1 cellular context compared by ENCODE assay signal in the genomic region with DNA sequence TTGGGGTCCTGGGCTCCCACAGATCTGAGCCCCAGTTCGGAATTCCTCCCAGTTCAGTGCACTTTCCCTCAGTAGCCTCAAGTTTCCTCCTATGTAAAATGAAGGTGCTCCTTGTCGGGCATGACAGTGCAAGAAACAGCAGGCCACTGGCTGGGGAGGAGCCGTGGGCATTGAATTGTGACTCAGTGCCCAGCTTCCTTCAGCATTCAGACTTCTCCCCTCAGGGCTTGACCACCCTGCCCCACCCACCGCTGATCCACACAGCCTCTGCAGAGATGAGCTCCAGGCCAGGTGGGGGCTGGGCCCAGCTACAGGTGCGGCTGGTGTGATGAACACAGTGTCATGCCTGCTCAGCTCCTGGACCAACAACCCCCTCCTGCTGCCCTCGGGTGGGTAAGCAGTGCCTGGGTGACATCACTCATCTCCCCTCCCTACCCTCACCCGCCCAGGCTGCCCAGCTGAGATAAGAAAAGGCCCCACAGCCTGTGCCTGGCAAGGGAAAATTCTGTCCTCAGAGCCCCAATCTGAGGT.
TF ChIP-seq lines count a peak whose summit lies in the region.

No MANE protein-coding gene starts in this region.

TF ChIP-seq in GM23338, 12 proteins besides CTCF, POLR2A, EP300 and RAD21:
- TF ChIP-seq, protein P1, sequence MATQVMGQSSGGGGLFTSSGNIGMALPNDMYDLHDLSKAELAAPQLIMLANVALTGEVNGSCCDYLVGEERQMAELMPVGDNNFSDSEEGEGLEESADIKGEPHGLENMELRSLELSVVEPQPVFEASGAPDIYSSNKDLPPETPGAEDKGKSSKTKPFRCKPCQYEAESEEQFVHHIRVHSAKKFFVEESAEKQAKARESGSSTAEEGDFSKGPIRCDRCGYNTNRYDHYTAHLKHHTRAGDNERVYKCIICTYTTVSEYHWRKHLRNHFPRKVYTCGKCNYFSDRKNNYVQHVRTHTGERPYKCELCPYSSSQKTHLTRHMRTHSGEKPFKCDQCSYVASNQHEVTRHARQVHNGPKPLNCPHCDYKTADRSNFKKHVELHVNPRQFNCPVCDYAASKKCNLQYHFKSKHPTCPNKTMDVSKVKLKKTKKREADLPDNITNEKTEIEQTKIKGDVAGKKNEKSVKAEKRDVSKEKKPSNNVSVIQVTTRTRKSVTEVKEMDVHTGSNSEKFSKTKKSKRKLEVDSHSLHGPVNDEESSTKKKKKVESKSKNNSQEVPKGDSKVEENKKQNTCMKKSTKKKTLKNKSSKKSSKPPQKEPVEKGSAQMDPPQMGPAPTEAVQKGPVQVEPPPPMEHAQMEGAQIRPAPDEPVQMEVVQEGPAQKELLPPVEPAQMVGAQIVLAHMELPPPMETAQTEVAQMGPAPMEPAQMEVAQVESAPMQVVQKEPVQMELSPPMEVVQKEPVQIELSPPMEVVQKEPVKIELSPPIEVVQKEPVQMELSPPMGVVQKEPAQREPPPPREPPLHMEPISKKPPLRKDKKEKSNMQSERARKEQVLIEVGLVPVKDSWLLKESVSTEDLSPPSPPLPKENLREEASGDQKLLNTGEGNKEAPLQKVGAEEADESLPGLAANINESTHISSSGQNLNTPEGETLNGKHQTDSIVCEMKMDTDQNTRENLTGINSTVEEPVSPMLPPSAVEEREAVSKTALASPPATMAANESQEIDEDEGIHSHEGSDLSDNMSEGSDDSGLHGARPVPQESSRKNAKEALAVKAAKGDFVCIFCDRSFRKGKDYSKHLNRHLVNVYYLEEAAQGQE (IDR thresholded peaks at IDR 0.05; ENCODE audit: unreplicated experiment), result no peak
